In the genomic region with DNA sequence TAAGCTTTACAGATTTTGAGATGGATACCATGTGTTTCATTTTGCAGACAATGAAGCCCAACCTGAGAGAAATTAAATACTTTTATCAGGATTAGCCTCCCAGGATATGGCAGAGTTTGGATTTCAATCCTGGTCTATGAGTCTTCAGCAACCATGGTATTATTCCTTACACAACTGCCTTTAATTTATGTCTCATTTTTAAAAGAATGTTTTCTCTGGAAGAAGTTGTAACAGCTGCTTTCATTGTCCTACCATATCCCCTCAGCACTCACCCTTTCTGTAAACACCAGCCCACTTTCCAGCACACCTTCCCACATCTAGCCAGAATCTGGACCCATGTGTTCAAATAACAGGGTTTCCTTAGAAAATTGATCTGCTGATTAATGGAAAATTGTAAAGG, we compare ENCODE assay signal across 20 cellular contexts.
"Had no signal": no experiment of that assay in that cellular context is flagged by ENCODE, and none has a peak within 500 bp of the region (broad histone marks: within the 10 kb centered on the region; RNA-seq: fewer than 3 reads in every experiment).

No MANE protein-coding gene starts in this region.

- H2AFZ ChIP-seq: parathyroid adenoma had no signal

- DNase-seq: activated B cell treated with CpG ODN at 0.5 μM for 24 hours; activated CD4-positive, alpha-beta T cell treated with anti-CD3 and anti-CD28 coated beads, Interleukin-2, amount 10 ng/mL, durations not matched to agents 24 days and 14 days; activated CD8-positive, alpha-beta T cell treated with anti-CD3 and anti-CD28 coated beads, Interleukin-2, amount 10 ng/mL, durations not matched to agents 7 days and 5 days; activated naive CD4-positive, alpha-beta T cell treated with anti-CD3 and anti-CD28 coated beads for 36 hours; activated T-cell treated with anti-CD3 and anti-CD28 coated beads, Interleukin-2, amount 50 U/mL, for 24 hours; cerebellar nuclear complex; cortex of kidney; effector CD4-positive, alpha-beta T cell; left cardiac atrium; natural killer cell; spleen; stimulated activated CD4-positive, alpha-beta T cell treated with anti-CD3 and anti-CD28 coated beads, Interleukin-4, amount 100 ng/mL, for 4 hours; testis had no signal

- H3K27ac ChIP-seq: ascending aorta, esophagus muscularis mucosa, neutrophil, parathyroid adenoma, spleen, testis had no signal

- H3K9ac ChIP-seq: parathyroid adenoma had no signal

- ATAC-seq: activated CD8-positive, alpha-beta T cell treated with anti-CD3 and anti-CD28 coated beads, Interleukin-2, amount 10 ng/mL, durations not matched to agents 7 days and 5 days; left cardiac atrium; natural killer cell; sciatic nerve; stimulated activated memory B cell treated with anti-CD40 and anti-IgM and Interleukin-4, amounts not matched to agents 10 μg/mL and 1 μg/mL and 100 μg/mL, for 72 hours had no signal

- H3K27me3 ChIP-seq: ascending aorta, esophagus muscularis mucosa, neutrophil, spleen, testis had no signal

- H3K9me3 ChIP-seq: ascending aorta, esophagus muscularis mucosa, neutrophil, spleen, testis had no signal

- H3K36me3 ChIP-seq: ascending aorta, esophagus muscularis mucosa, neutrophil, spleen had no signal

- FAIRE-seq: bronchial epithelial cell had no signal

- H3K4me3 ChIP-seq: ascending aorta, esophagus muscularis mucosa, spleen, testis had no signal

- H3K4me1 ChIP-seq: ascending aorta, esophagus muscularis mucosa, parathyroid adenoma, spleen, testis had no signal

- H3K79me2 ChIP-seq: parathyroid adenoma had no signal
